In the genomic region with DNA sequence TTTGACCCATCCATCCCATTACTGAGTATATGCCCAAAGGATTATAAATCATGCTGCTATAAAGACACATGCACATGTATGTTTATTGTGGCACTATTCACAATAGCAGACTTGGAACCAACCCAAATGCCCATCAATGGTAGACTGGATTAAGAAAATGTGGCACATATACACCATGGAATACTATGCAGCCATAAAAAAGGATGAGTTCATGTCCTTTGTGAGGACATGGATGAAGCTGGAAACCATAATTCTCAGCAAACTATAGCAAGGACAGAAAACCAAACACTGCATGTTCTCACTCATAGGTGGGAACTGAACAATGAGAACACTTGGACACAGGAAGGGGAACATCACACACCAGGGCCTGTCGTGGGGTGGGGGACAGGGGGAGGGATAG, we compare ENCODE assay signal across 2 cellular contexts. TPM values are rescaled to one million over a fixed set of nuclear protein-coding genes. Genes with fewer than 3 reads are reported as not detected.
"Had no signal": no experiment of that assay in that cellular context is flagged by ENCODE, and none has a peak within 500 bp of the region (broad histone marks: within the 10 kb centered on the region; RNA-seq: fewer than 3 reads in every experiment).

No MANE protein-coding gene starts in this region.

RNA-seq across cellular contexts. Expression of gene TM4SF18, which starts 4.0 kb away (rescaled TPM):
- total RNA-seq: HepG2 had no signal
- polyA plus RNA-seq: IgD-negative memory B cell had no signal

RNA-seq across cellular contexts. Expression of gene TM4SF1, which starts 40.0 kb away (rescaled TPM):
- polyA plus RNA-seq: IgD-negative memory B cell had no signal
